In the genomic region with DNA sequence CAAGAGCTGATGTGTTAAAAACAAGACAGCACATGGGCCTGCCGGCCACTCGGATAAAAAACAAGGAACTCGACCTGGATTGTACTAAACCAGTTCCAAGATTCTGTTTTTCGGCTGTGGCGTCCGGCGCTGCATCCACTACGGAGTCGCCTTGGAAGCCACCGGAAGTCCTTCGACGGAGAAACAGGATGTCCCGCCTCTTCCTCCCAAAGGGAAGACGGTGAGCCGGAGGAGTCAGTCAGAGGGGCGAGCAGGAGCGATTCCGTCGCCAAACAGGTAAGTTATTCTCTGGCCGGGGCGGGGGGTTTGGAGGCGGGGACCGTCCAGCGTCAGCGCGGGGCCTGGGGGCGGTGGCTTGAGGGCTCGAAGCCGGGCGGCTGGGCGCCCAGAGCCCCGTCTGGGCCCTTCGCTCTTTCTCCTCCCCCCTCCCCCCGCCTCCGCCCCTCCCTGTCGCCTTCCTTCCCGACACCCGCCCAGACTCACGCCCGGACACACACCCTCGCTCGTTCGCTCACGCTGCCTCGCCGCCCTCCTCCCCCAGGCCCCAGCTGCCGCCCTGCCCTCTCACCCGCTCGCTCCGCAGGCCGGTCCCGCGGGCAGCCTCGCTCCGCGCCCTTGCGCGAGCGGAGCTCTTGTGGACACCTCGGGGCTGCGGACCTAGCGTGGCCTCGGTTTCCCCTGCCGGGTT, we compare ENCODE assay signal across 8 cellular contexts. TPM values are rescaled to one million over a fixed set of nuclear protein-coding genes. Genes with fewer than 3 reads are reported as not detected.
DNase-seq lines count a peak whose midpoint lies in the region; ATAC-seq and TF ChIP-seq lines count a peak whose summit lies in the region.

A gene with protein sequence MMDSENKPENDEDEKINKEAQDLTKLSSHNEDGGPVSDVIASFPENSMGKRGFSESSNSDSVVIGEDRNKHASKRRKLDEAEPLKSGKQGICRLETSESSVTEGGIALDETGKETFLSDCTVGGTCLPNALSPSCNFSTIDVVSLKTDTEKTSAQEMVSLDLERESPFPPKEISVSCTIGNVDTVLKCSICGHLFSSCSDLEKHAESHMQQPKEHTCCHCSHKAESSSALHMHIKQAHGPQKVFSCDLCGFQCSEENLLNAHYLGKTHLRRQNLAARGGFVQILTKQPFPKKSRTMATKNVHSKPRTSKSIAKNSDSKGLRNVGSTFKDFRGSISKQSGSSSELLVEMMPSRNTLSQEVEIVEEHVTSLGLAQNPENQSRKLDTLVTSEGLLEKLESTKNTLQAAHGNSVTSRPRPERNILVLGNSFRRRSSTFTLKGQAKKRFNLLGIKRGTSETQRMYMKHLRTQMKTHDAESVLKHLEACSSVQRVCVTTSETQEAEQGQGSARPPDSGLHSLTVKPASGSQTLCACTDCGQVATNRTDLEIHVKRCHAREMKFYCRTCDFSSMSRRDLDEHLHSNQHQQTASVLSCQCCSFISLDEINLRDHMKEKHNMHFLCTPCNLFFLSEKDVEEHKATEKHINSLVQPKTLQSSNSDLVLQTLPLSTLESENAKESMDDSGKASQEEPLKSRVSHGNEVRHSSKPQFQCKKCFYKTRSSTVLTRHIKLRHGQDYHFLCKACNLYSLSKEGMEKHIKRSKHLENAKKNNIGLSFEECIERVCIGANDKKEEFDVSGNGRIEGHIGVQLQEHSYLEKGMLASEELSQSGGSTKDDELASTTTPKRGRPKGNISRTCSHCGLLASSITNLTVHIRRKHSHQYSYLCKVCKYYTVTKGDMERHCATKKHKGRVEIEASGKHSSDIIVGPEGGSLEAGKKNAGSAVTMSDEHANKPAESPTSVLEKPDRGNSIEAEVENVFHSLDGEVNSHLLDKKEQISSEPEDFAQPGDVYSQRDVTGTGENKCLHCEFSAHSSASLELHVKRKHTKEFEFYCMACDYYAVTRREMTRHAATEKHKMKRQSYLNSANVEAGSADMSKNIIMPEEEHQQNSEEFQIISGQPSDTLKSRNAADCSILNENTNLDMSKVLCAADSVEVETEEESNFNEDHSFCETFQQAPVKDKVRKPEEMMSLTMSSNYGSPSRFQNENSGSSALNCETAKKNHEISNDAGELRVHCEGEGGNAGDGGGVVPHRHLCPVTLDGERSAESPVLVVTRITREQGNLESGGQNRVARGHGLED (N-terminal part only) (plus strand): TSS at position 209 of the 688 bp plus-strand sequence. CDS start 33,150 bp downstream, outside the sequence.

- peaks cover 12% of the 10 kb centered on the region for H3K4me1 Mint-ChIP-seq in GM23338
- peaks cover 33 to 74% (median 61%) of the 10 kb centered on the region in 7 donors for H3K4me1 Mint-ChIP-seq in naive thymus-derived CD4-positive, alpha-beta T cell

- peaks cover 6% of the 10 kb centered on the region; the same call in 1 of the 2 replicates for H3F3A ChIP-seq in DOHH2 (ENCODE audit: control insufficient read depth, insufficient read depth)
- no peaks in the 10 kb centered on the region for H3F3A ChIP-seq in GM23338 (replicated peaks; ENCODE audit: low read depth)

- peak within 1 kb of the TSS; percentile 93 for H3K4me3 Mint-ChIP-seq in GM23338
- peak within 1 kb of the TSS; percentile 89 to 96 (median 95) for H3K4me3 Mint-ChIP-seq in naive thymus-derived CD4-positive, alpha-beta T cell

- peak within 1 kb of the TSS; percentile 87 for H3K27ac ChIP-seq in DOHH2 (ENCODE audit: low read depth, low read length)
- H3K27ac ChIP-seq in GM23338 (ENCODE audit: low read depth), result peak within 1 kb of the TSS; percentile 98
- peak within 1 kb of the TSS; percentile 99 for H3K27ac ChIP-seq in fibroblast of lung (ENCODE audit: insufficient read depth, low read length)
- peak within 1 kb of the TSS; percentile 88 for H3K27ac ChIP-seq in naive thymus-derived CD4-positive, alpha-beta T cell (ENCODE audit: low read depth, low read length)

- peak within 1 kb of the TSS; percentile 93 for H3K4me2 ChIP-seq in DOHH2 (ENCODE audit: low read length)
- peak within 1 kb of the TSS; percentile 81 for H3K4me2 ChIP-seq in GM23338
- H3K4me2 ChIP-seq in fibroblast of lung (ENCODE audit: extremely low read depth, insufficient read depth, low read length), result peak within 1 kb of the TSS; percentile 92

- H3K9me3 Mint-ChIP-seq in GM23338, result no peaks in the 10 kb centered on the region
- H3K9me3 Mint-ChIP-seq in naive thymus-derived CD4-positive, alpha-beta T cell, result peaks cover 0 to 22% (median 3%) of the 10 kb centered on the region in 11 donors

- TF ChIP-seq CTCF in DOHH2 (IDR thresholded peaks at IDR 0.05; ENCODE audit: low read depth, low read length, poor library complexity, severe bottlenecking) (no peak), GM23338 (conservative IDR thresholded peaks at IDR 0.05; ENCODE audit: low read depth in 2 of 2) (no peak), fibroblast of lung (conservative IDR thresholded peaks at IDR 0.05 in 1 of 2, IDR thresholded peaks at IDR 0.05 in 1 of 2; ENCODE audit: low read depth in 1 of 2, low read length in 2 of 2) (no peak)

- H3K9me2 ChIP-seq in DOHH2 (replicated peaks; ENCODE audit: control insufficient read depth, low read length) (no peaks in the 10 kb centered on the region), GM23338 (ENCODE audit: insufficient read depth) (no peaks in the 10 kb centered on the region)

- DNase-seq in GM23338 (ENCODE audit: low spot score) (peak; percentile 96), Kasumi-1 (lab: John Stamatoyannopoulos, UW) (peak; percentile 88 to 89), RKO (ENCODE audit: low spot score) (peak; percentile 89), activated T-helper 1 cell treated with Interleukin-2 at 50 U/mL for 16 hours (ENCODE audit: low read depth) (peak; percentile 75), fibroblast of lung (ENCODE audit: low read depth in 2 of 2) (peak; percentile 91 to 94)
- DNase-seq in naive thymus-derived CD4-positive, alpha-beta T cell, result peak; percentile 77 to 94 (median 90)
- DNase-seq in stimulated activated naive CD4-positive, alpha-beta T cell (lab: John Stamatoyannopoulos, UW), result peak; percentile 80 to 96 (median 92)

- H3K9me3 ChIP-seq in DOHH2 (ENCODE audit: control insufficient read depth, insufficient read depth, low read length) (no peaks in the 10 kb centered on the region), fibroblast of lung (ENCODE audit: control insufficient read depth, insufficient read depth, low read depth, low read length) (no peaks in the 10 kb centered on the region)
- no peaks in the 10 kb centered on the region for H3K9me3 ChIP-seq in naive thymus-derived CD4-positive, alpha-beta T cell (ENCODE audit: control insufficient read depth in 2 of 3, low read length in 3 of 3)

- peaks cover 76% of the 10 kb centered on the region for H3K79me2 ChIP-seq in DOHH2 (ENCODE audit: control insufficient read depth, low read length)
- H3K79me2 ChIP-seq in GM23338 (replicated peaks; ENCODE audit: insufficient read depth), result peaks cover 27% of the 10 kb centered on the region
- H3K79me2 ChIP-seq in fibroblast of lung (ENCODE audit: control insufficient read depth, insufficient read depth, low read length), result peaks cover 46% of the 10 kb centered on the region

- H3K36me3 ChIP-seq in DOHH2 (ENCODE audit: control insufficient read depth, low read length), result peaks cover 38% of the 10 kb centered on the region
- no peaks in the 10 kb centered on the region for H3K36me3 ChIP-seq in GM23338 (ENCODE audit: insufficient read depth)
- H3K36me3 ChIP-seq in fibroblast of lung (ENCODE audit: control insufficient read depth, insufficient read depth, low read length), result no peaks in the 10 kb centered on the region
- peaks cover 0 to 22% (median 0%) of the 10 kb centered on the region in 3 experiments for H3K36me3 ChIP-seq in naive thymus-derived CD4-positive, alpha-beta T cell (ENCODE audit: control insufficient read depth in 2 of 3, insufficient read depth in 3 of 3, low read length in 3 of 3)

- H3K4me3 ChIP-seq in DOHH2 (ENCODE audit: low read length) (peak within 1 kb of the TSS; percentile 88), GM23338 (peak within 1 kb of the TSS; percentile 97), fibroblast of lung (replicated peaks in 1 of 4; ENCODE audit: control extremely low read depth in 1 of 4, insufficient read depth in 1 of 4, low read depth in 3 of 4, low read length in 4 of 4) (peak within 1 kb of the TSS; percentile 80 to 96 (median 92))
- peak within 1 kb of the TSS; percentile 100 for H3K4me3 ChIP-seq in naive thymus-derived CD4-positive, alpha-beta T cell (ENCODE audit: low read length)

- H3K9ac ChIP-seq in fibroblast of lung (ENCODE audit: insufficient read depth, low read length), result peak within 1 kb of the TSS; percentile 78

- peak; percentile 82 for ATAC-seq in GM23338
- peak; percentile 84 for ATAC-seq in naive thymus-derived CD4-positive, alpha-beta T cell

- CTCF ChIA-PET in naive thymus-derived CD4-positive, alpha-beta T cell (lab: Charles Lee), result interaction anchor here (0.6 kb wide), 1 partner anchor 242 kb away, joined by 3 read pairs; no protein-coding TSS in a partner anchor

- H3K27me3 ChIP-seq in DOHH2 (ENCODE audit: control insufficient read depth, low read length) (no peaks in the 10 kb centered on the region), GM23338 (ENCODE audit: insufficient read depth) (0 out of 2 replicates have a peak, but pooled peaks cover 3% of the 10 kb centered on the region), fibroblast of lung (ENCODE audit: control insufficient read depth, insufficient read depth, low read length) (no peaks in the 10 kb centered on the region)
- H3K27me3 ChIP-seq in naive thymus-derived CD4-positive, alpha-beta T cell (ENCODE audit: control insufficient read depth in 2 of 2, insufficient read depth in 2 of 2, low read length in 2 of 2), result no peaks in the 10 kb centered on the region

- H4K20me1 ChIP-seq in DOHH2 (ENCODE audit: control insufficient read depth, insufficient read depth, low read depth, low read length) (no peaks in the 10 kb centered on the region), GM23338 (replicated peaks; ENCODE audit: insufficient read depth) (no peaks in the 10 kb centered on the region), fibroblast of lung (ENCODE audit: control insufficient read depth, extremely low read depth, insufficient read depth, low read length) (no peaks in the 10 kb centered on the region)

- intact Hi-C loops in naive thymus-derived CD4-positive, alpha-beta T cell (cut with micrococcal nuclease), result loop anchor here (1.0 to 5.0 kb wide), 16 partner anchors 33 to 1895 kb away; partner anchors contain the start of genes TIMM21 (in 2 of the 2), CNDP2 (in 1 of the 2), PTGR3 (in 1 of the 2) and TSHZ1 (in 1 of the 2)

- H2AFZ ChIP-seq in GM23338, result peak within 1 kb of the TSS; percentile 98
- H2AFZ ChIP-seq in fibroblast of lung (ENCODE audit: low read length), result peak within 1 kb of the TSS; percentile 83

- H3K4me1 ChIP-seq in DOHH2 (ENCODE audit: control insufficient read depth, low read length) (peaks cover 30% of the 10 kb centered on the region), GM23338 (ENCODE audit: insufficient read depth) (peaks cover 21% of the 10 kb centered on the region), fibroblast of lung (ENCODE audit: control insufficient read depth, extremely low read depth, insufficient read depth, low read length) (peaks cover 3% of the 10 kb centered on the region)
- H3K4me1 ChIP-seq in naive thymus-derived CD4-positive, alpha-beta T cell (ENCODE audit: control insufficient read depth in 2 of 2, insufficient read depth in 2 of 2, low read length in 2 of 2), result peaks cover 26 to 27% of the 10 kb centered on the region in 2 donors

- H3K36me3 Mint-ChIP-seq in GM23338 (ENCODE audit: low read depth), result peaks cover 17% of the 10 kb centered on the region; the same call in 2 of the 3 replicates
- H3K36me3 Mint-ChIP-seq in naive thymus-derived CD4-positive, alpha-beta T cell, result peaks cover 5 to 38% (median 35%) of the 10 kb centered on the region in 5 donors

- peak within 1 kb of the TSS; percentile 98 for H3K27ac Mint-ChIP-seq in GM23338
- peak within 1 kb of the TSS; percentile 95 to 99 (median 98) for H3K27ac Mint-ChIP-seq in naive thymus-derived CD4-positive, alpha-beta T cell

- H3K27me3 Mint-ChIP-seq in GM23338 (ENCODE audit: insufficient read depth, low read depth, poor library complexity), result peaks cover 6% of the 10 kb centered on the region
- H3K27me3 Mint-ChIP-seq in naive thymus-derived CD4-positive, alpha-beta T cell, result no peaks in the 10 kb centered on the region

- POLR2A ChIA-PET in naive thymus-derived CD4-positive, alpha-beta T cell (lab: Charles Lee), result interaction anchor here (0.7 to 4.6 kb wide), 21 partner anchors 8 to 649 kb away, joined by 3 to 70 read pairs (median 5); partner anchors contain the start of genes CNDP2, PTGR3 and TSHZ1

RNA-seq across cellular contexts. Expression of the gene that starts here (rescaled TPM):
- 8.5 and 10.4 TPM in 2 replicates for total RNA-seq in GM23338 (2014; rRNA removed; shearing (Covaris generic))
- 2.1 and 2.6 TPM in 2 replicates for polyA plus RNA-seq in GM23338 (2016; fragmentation: Nextera tagmentation; extraction: Ambion mirVana)
- 12.6 and 13.9 TPM in 2 replicates for total RNA-seq in fibroblast of lung
- 4.4 and 5.1 TPM in 2 replicates for polyA plus RNA-seq in fibroblast of lung
- 4.4 and 4.8 TPM in 2 replicates for polyA plus RNA-seq in fibroblast of lung (2012)
- 3.0 and 16.3 TPM in 2 replicates for polyA minus RNA-seq in fibroblast of lung (ENCODE audit: low replicate concordance)
- 10 to 100 TPM; 23.1 to 31.3 (median 29.7) TPM for total RNA-seq in naive thymus-derived CD4-positive, alpha-beta T cell
- 1 to 10 TPM; 6.8 to 8.7 TPM for polyA plus RNA-seq in naive thymus-derived CD4-positive, alpha-beta T cell

Comparison
In these comparisons a context has a peak if more than half of its experiments do, and no peak if none do; other contexts are left out.
1. Peak in every context shown above with its lines: DNase-seq, ATAC-seq, H3K4me3 ChIP-seq and H3K27ac ChIP-seq.